Comparison of ENCODE assay signal across 12 cellular contexts in the genomic region with DNA sequence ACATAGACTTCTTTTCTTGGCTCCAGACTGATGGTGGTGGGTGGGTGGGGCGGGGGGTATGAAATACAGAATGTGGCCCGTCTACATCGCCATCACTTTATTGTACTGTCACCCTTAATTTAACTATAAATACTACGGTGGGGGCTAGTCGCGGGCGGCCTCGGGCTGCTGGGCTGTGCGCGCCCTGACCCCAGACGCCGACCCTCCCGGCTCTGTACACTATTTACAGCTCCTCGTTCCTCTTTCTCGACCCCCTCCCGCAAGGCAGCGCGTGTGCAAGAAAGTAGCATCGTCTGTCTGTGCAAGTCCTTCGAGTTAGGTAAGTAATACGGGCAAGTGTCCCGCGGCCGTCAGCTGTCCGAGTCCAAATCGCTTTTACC. TPM values are rescaled to one million over a fixed set of nuclear protein-coding genes. Genes with fewer than 3 reads are reported as not detected.
DNase-seq lines count a peak whose midpoint lies in the region; ATAC-seq, FAIRE-seq and TF ChIP-seq lines count a peak whose summit lies in the region.
"Had no signal": no experiment of that assay in that cellular context is flagged by ENCODE, and none has a peak within 500 bp of the region (broad histone marks: within the 10 kb centered on the region; RNA-seq: fewer than 3 reads in every experiment).

No MANE protein-coding gene starts in this region.

- CTCF ChIA-PET in Caco-2 (lab: Charles Lee), result no interaction called here

- H3K9me3 Mint-ChIP-seq in Caco-2 (ENCODE audit: unreplicated experiment) (no peaks in the 10 kb centered on the region), progenitor cell of endocrine pancreas (ENCODE audit: low read depth) (no peaks in the 10 kb centered on the region)

- no peaks in the 10 kb centered on the region for H3K36me3 ChIP-seq in Caco-2 (ENCODE audit: control insufficient read depth, insufficient read depth, low read length)
- no peaks in the 10 kb centered on the region for H3K36me3 ChIP-seq in WERI-Rb-1

- FAIRE-seq in urothelium cell line (lab: Jason Lieb, UNC), result no peak

- POLR2A ChIA-PET in Caco-2 (lab: Charles Lee), result no interaction called here

- no peaks in the 10 kb centered on the region for H3K36me3 Mint-ChIP-seq in Caco-2 (ENCODE audit: insufficient read depth, unreplicated experiment)
- no peaks in the 10 kb centered on the region for H3K36me3 Mint-ChIP-seq in progenitor cell of endocrine pancreas (ENCODE audit: insufficient read depth)

- H3K27me3 Mint-ChIP-seq in Caco-2 (ENCODE audit: insufficient read depth, unreplicated experiment) (peaks cover 28% of the 10 kb centered on the region), progenitor cell of endocrine pancreas (peaks cover 94% of the 10 kb centered on the region)

- H3K4me3 ChIP-seq in Caco-2 (ENCODE audit: low read depth, low read length) (no peak overlapping the region), WERI-Rb-1 (ENCODE audit: low read depth, low read length) (peak overlapping the region; percentile 66), fibroblast of mammary gland (ENCODE audit: control insufficient read depth, low read depth, low read length) (peak overlapping the region; percentile 33)

- no peaks in the 10 kb centered on the region for H3K4me1 Mint-ChIP-seq in Caco-2 (ENCODE audit: low read depth, unreplicated experiment)
- peaks cover 6% of the 10 kb centered on the region for H3K4me1 Mint-ChIP-seq in progenitor cell of endocrine pancreas (ENCODE audit: low read depth)

- DNase-seq in Caco-2 (no peak), WERI-Rb-1 (no peak), fibroblast of mammary gland (ENCODE audit: low read depth) (no peak), progenitor cell of endocrine pancreas (ENCODE audit: low spot score, unreplicated experiment) (no peak), DMS53 treated with DMSO at 0.1 percent for 48 hours (lab: John Stamatoyannopoulos, UW; ENCODE audit: unreplicated experiment) (no peak), urothelium cell line (ENCODE audit: low spot score) (no peak)
- no peak for DNase-seq in activated effector memory CD4-positive, alpha-beta T cell treated with Interleukin-2 at 50 U/mL for 16 hours
- DNase-seq: dermis blood vessel endothelial cell, NCI-H345 had no signal

- H3K9me3 ChIP-seq in Caco-2 (no peaks in the 10 kb centered on the region), WERI-Rb-1 (ENCODE audit: severe bottlenecking) (no peaks in the 10 kb centered on the region)
- H3K9me3 ChIP-seq: SJSA1 had no signal

- peaks cover 2% of the 10 kb centered on the region for H3K27me3 ChIP-seq in Caco-2 (replicated peaks; ENCODE audit: control insufficient read depth, insufficient read depth, low read length)
- H3K27me3 ChIP-seq in WERI-Rb-1 (ENCODE audit: insufficient read depth, low read depth, severe bottlenecking), result peaks cover 9% of the 10 kb centered on the region
- H3K27me3 ChIP-seq: SJSA1 had no signal

- H3K27ac Mint-ChIP-seq in Caco-2 (ENCODE audit: unreplicated experiment), result no peak overlapping the region
- H3K27ac Mint-ChIP-seq in progenitor cell of endocrine pancreas, result peak overlapping the region; percentile 62

- intact Hi-C loops in Caco-2 (cut with micrococcal nuclease; ENCODE audit: unreplicated experiment), result no loop called here

- no TSS peak for BruUV-seq in Caco-2 (replicated peaks; lab: Mats Ljungman, UMichigan)

- ATAC-seq in GM21723 (IDR thresholded peaks at IDR 0.05; ENCODE audit: unreplicated experiment), result no peak

- H3K27ac ChIP-seq in WERI-Rb-1, result no peak overlapping the region
- H3K27ac ChIP-seq: KMS-11, SJSA1 had no signal

- H3K4me1 ChIP-seq in Caco-2, result no peaks in the 10 kb centered on the region

- TF ChIP-seq CTCF in Caco-2 (IDR thresholded peaks at IDR 0.05; ENCODE audit: insufficient read depth in 1 of 2, low read depth in 1 of 2, low read length in 1 of 2, severe bottlenecking in 1 of 2, unreplicated experiment in 1 of 2) (no peak), WERI-Rb-1 (IDR thresholded peaks at IDR 0.05; ENCODE audit: low read depth, low read length) (no peak), fibroblast of mammary gland (conservative IDR thresholded peaks at IDR 0.05; ENCODE audit: control insufficient read depth, insufficient read depth, low read depth, low read length) (no peak), progenitor cell of endocrine pancreas (IDR thresholded peaks at IDR 0.05; ENCODE audit: unreplicated experiment) (no peak)

- H3K4me3 Mint-ChIP-seq in Caco-2 (ENCODE audit: unreplicated experiment) (peak overlapping the region; percentile 54), progenitor cell of endocrine pancreas (ENCODE audit: low read depth) (no peak overlapping the region)

RNA-seq across cellular contexts. Expression of gene GSC, which starts 1.8 kb away (rescaled TPM):
- 0.26 TPM in 1 of 2 replicates, not detected in the other for total RNA-seq in Caco-2 (2022)
- total RNA-seq in progenitor cell of endocrine pancreas, result not detected in 2 replicates
- total RNA-seq: dermis blood vessel endothelial cell had no signal
